ENCODE assay signal across 8 cellular contexts in genomic region chr11:68270334-68271022, GRCh38. TPM values are rescaled to one million over a fixed set of nuclear protein-coding genes. Genes with fewer than 3 reads are reported as not detected.
DNase-seq lines count a peak whose midpoint lies in the region; ATAC-seq and TF ChIP-seq lines count a peak whose summit lies in the region.

No MANE protein-coding gene starts in this region.

- H2AFZ ChIP-seq in mammary epithelial cell (ENCODE audit: low read depth, low read length): peak overlapping the region; percentile 82

- ATAC-seq in stimulated activated naive CD8-positive, alpha-beta T cell treated with anti-CD3 and anti-CD28 coated beads, Interleukin-15, Interleukin-2, amounts not matched to agents 100 U/mL and 50 U/mL, for 24 hours: no peak
- ATAC-seq in mucosa of descending colon (peak; percentile 43), GM19023 (IDR thresholded peaks at IDR 0.05; ENCODE audit: unreplicated experiment) (no peak)

- no peaks in the 10 kb centered on the region for H3K27me3 ChIP-seq in mammary epithelial cell (ENCODE audit: insufficient read depth, low read length)

- peaks cover 26% of the 10 kb centered on the region for H3K4me1 ChIP-seq in mammary epithelial cell (ENCODE audit: insufficient read depth, low read length)
- H3K4me1 ChIP-seq in mucosa of descending colon (ENCODE audit: low read depth): peaks cover 10% of the 10 kb centered on the region

- H3K27ac ChIP-seq in mammary epithelial cell (ENCODE audit: insufficient read depth, low read depth, low read length): peak overlapping the region; percentile 84

- peaks cover 2% of the 10 kb centered on the region for H3K36me3 ChIP-seq in mammary epithelial cell (ENCODE audit: insufficient read depth, low read length)
- H3K36me3 ChIP-seq in mucosa of descending colon (ENCODE audit: low read depth): no peaks in the 10 kb centered on the region

- no peak for DNase-seq in stimulated activated naive CD8-positive, alpha-beta T cell treated with anti-CD3 and anti-CD28 coated beads, Interleukin-15, Interleukin-2, amounts not matched to agents 100 U/mL and 50 U/mL, for 24 hours
- DNase-seq in mammary epithelial cell (no peak), mucosa of descending colon (peak in 1 of 3 donors; percentile 64), UCSD-AML1 (lab: John Stamatoyannopoulos, UW; ENCODE audit: unreplicated experiment) (no peak), ecto neural progenitor cell (ENCODE audit: low spot score) (no peak), NCI-H446 treated with DMSO at 0.1 percent for 48 hours (lab: John Stamatoyannopoulos, UW) (no peak)

- peaks cover 24% of the 10 kb centered on the region for H3K36me3 Mint-ChIP-seq in stimulated activated naive CD8-positive, alpha-beta T cell treated with anti-CD3 and anti-CD28 coated beads, Interleukin-15, Interleukin-2, amounts not matched to agents 100 ng/mL and 50 ng/mL, for 24 hours (ENCODE audit: low read depth)

- intact Hi-C loops in mammary epithelial cell (cut with micrococcal nuclease) (loop anchor here (1.0 to 10.0 kb wide), 2 partner anchors 27 to 256 kb away; partner anchors contain the start of gene ALDH3B1), mucosa of descending colon (cut with DNase I, micrococcal nuclease) (loop anchor here in 1 of 2 donors (10.0 kb wide), 1 partner anchor 114 kb away; no protein-coding TSS in a partner anchor)

- H3K9ac ChIP-seq in mammary epithelial cell (ENCODE audit: insufficient read depth, low read length): peak overlapping the region; percentile 89

- H3K4me3 Mint-ChIP-seq in stimulated activated naive CD8-positive, alpha-beta T cell treated with anti-CD3 and anti-CD28 coated beads, Interleukin-15, Interleukin-2, amounts not matched to agents 100 ng/mL and 50 ng/mL, for 24 hours: peak overlapping the region; percentile 93

- H3K27ac Mint-ChIP-seq in stimulated activated naive CD8-positive, alpha-beta T cell treated with anti-CD3 and anti-CD28 coated beads, Interleukin-15, Interleukin-2, amounts not matched to agents 100 ng/mL and 50 ng/mL, for 24 hours: peak overlapping the region; percentile 87

- in situ Hi-C loops in mammary epithelial cell (cut with MboI; ENCODE audit: low sequenced_read_pairs in 2 of 2): no loop called here

- H3K4me2 ChIP-seq in mammary epithelial cell (ENCODE audit: insufficient read depth, low read depth, low read length): peak overlapping the region; percentile 84

- TSS peak; percentile 25 for BruUV-seq in mammary epithelial cell (replicated peaks; lab: Mats Ljungman, UMichigan)

- TF ChIP-seq CTCF in mammary epithelial cell (conservative IDR thresholded peaks at IDR 0.05 in 1 of 2, IDR thresholded peaks at IDR 0.05 in 1 of 2; ENCODE audit: extremely low read depth in 1 of 2, insufficient read depth in 1 of 2, low read depth in 1 of 2, low read length in 2 of 2) (no peak), mucosa of descending colon (IDR thresholded peaks at IDR 0.05) (no peak)

- no peaks in the 10 kb centered on the region for H4K20me1 ChIP-seq in mammary epithelial cell (ENCODE audit: insufficient read depth, low read length)

- H3K27me3 Mint-ChIP-seq in stimulated activated naive CD8-positive, alpha-beta T cell treated with anti-CD3 and anti-CD28 coated beads, Interleukin-15, Interleukin-2, amounts not matched to agents 100 ng/mL and 50 ng/mL, for 24 hours: no peaks in the 10 kb centered on the region

- H3K9me3 ChIP-seq in mammary epithelial cell (replicated peaks; ENCODE audit: insufficient read depth, low read length) (no peaks in the 10 kb centered on the region), mucosa of descending colon (no peaks in the 10 kb centered on the region)

- H3K9me3 Mint-ChIP-seq in stimulated activated naive CD8-positive, alpha-beta T cell treated with anti-CD3 and anti-CD28 coated beads, Interleukin-15, Interleukin-2, amounts not matched to agents 100 ng/mL and 50 ng/mL, for 24 hours: no peaks in the 10 kb centered on the region

- H3K4me3 ChIP-seq in mammary epithelial cell (replicated peaks in 1 of 3; ENCODE audit: insufficient read depth in 1 of 3, low read depth in 2 of 3, low read length in 3 of 3) (peak overlapping the region; percentile 61 to 88 (median 71)), mucosa of descending colon (no peak overlapping the region)

- peaks cover 49% of the 10 kb centered on the region for H3K79me2 ChIP-seq in mammary epithelial cell (ENCODE audit: insufficient read depth, low read length)

- peaks cover 60% of the 10 kb centered on the region for H3K4me1 Mint-ChIP-seq in stimulated activated naive CD8-positive, alpha-beta T cell treated with anti-CD3 and anti-CD28 coated beads, Interleukin-15, Interleukin-2, amounts not matched to agents 100 ng/mL and 50 ng/mL, for 24 hours (ENCODE audit: low read depth)

- dilution Hi-C loops in mammary epithelial cell (cut with HindIII; ENCODE audit: low sequenced_read_pairs): no loop called here

- CTCF ChIA-PET in mammary epithelial cell (lab: Charles Lee; ENCODE audit: low non-redundant PET): no interaction called here

- 89% methylated on average over 6 of the region's 7 CpGs for WGBS in mammary epithelial cell (ENCODE audit: low coverage, missing lambda C conversion rate)

RNA-seq across cellular contexts. Expression of gene C11orf24, which starts 1.3 kb away (rescaled TPM):
- 10 to 100 TPM; 30.2 to 64.3 TPM for total RNA-seq in mammary epithelial cell
- 46.5 TPM for polyA plus RNA-seq in mammary epithelial cell
- 47.1 TPM for polyA minus RNA-seq in mammary epithelial cell
- total RNA-seq in mucosa of descending colon: 10 to 100 TPM; 51.8 to 83.2 (median 53.2) TPM

RNA-seq across cellular contexts. Expression of gene LRP5, which starts 41.9 kb away (rescaled TPM):
- 10 to 100 TPM; 32.6 to 41.7 TPM for total RNA-seq in mammary epithelial cell
- 13.5 TPM for polyA plus RNA-seq in mammary epithelial cell
- polyA minus RNA-seq in mammary epithelial cell: 19.7 TPM
- 100 to 1,000 TPM in 2 of 3 donors, 10 to 100 TPM in 1; 83.7 to 113 (median 103) TPM for total RNA-seq in mucosa of descending colon

RNA-seq across cellular contexts. Expression of gene KMT5B, which starts 57.4 kb away (rescaled TPM):
- total RNA-seq in mammary epithelial cell: 10 to 100 TPM; 23.0 to 29.7 TPM
- 6.4 TPM for polyA plus RNA-seq in mammary epithelial cell
- 5.3 TPM for polyA minus RNA-seq in mammary epithelial cell
- 10 to 100 TPM; 56.4 to 71.3 (median 65.1) TPM for total RNA-seq in mucosa of descending colon
